In genomic region chr5:33579789-33580188, GRCh38 we compare ENCODE assay signal across 15 cellular contexts.
A peak's percentile ranks its signal among the peaks of the same experiment; 100 is the strongest.
DNase-seq lines count a peak whose midpoint lies in the region; ATAC-seq, FAIRE-seq and TF ChIP-seq lines count a peak whose summit lies in the region.
"Had no signal": no experiment of that assay in that cellular context is flagged by ENCODE, and none has a peak within 500 bp of the region (broad histone marks: within the 10 kb centered on the region; RNA-seq: fewer than 3 reads in every experiment).

No MANE protein-coding gene starts in this region.

- DNase-seq in HT-29 (ENCODE audit: low spot score) = peak; percentile 9
- DNase-seq in K562 (ENCODE audit: extremely low read depth in 1 of 4, low spot score in 3 of 4) = peak in 1 of 4 experiments; percentile 4
- no peak for DNase-seq in fibroblast of mammary gland (ENCODE audit: low read depth)
- DNase-seq in AML-193 (lab: John Stamatoyannopoulos, UW) = no peak
- DNase-seq in cerebellum (ENCODE audit: low spot score) = no peak
- DNase-seq in heart right ventricle = no peak
- DNase-seq: ACHN; CD4-positive, alpha-beta memory T cell; DMS153; DMS79; GDM1; HFFc6; Kasumi-1 had no signal

- TF ChIP-seq CTCF in C4-2B (conservative IDR thresholded peaks at IDR 0.05) (peak; percentile 24), K562 (IDR thresholded peaks at IDR 0.05 in 2 of 3, conservative IDR thresholded peaks at IDR 0.05 in 1 of 3; ENCODE audit: insufficient read depth in 2 of 3, low read depth in 1 of 3, low read length in 3 of 3) (no peak), fibroblast of mammary gland (conservative IDR thresholded peaks at IDR 0.05; ENCODE audit: control insufficient read depth, insufficient read depth, low read depth, low read length) (peak; percentile 1), heart right ventricle (IDR thresholded peaks at IDR 0.05) (no peak)

- TF ChIP-seq RAD21 in K562 (CRISPR knock-in tag; conservative IDR thresholded peaks at IDR 0.05 in 1 of 2, IDR thresholded peaks at IDR 0.05 in 1 of 2) = no peak

- H3K36me3 ChIP-seq in K562 (ENCODE audit: control insufficient read depth, insufficient read depth, low read length) (no peaks in the 10 kb centered on the region), heart right ventricle (no peaks in the 10 kb centered on the region)
- H3K36me3 ChIP-seq: HAP-1 had no signal

- H2AFZ ChIP-seq in K562 (ENCODE audit: low read depth, low read length) = no peak overlapping the region

- H3K27me3 ChIP-seq in K562 (ENCODE audit: control insufficient read depth in 2 of 2, insufficient read depth in 2 of 2, low read length in 2 of 2) (peaks cover 16 to 18% of the 10 kb centered on the region in 2 experiments), heart right ventricle (no peaks in the 10 kb centered on the region)

- CTCF ChIA-PET in K562 (lab: Yijun Ruan, JAX; ENCODE audit: low intra/inter-chr PET ratio) = no interaction called here

- no TSS peak for BruUV-seq in K562 (replicated peaks; lab: Mats Ljungman, UMichigan)

- ATAC-seq in K562 = peak; percentile 54; the same call in 2 of the 3 replicates
- ATAC-seq in heart right ventricle = no peak

- H3K27ac ChIP-seq in C4-2B = no peak overlapping the region
- no peak overlapping the region for H3K27ac ChIP-seq in K562 (ENCODE audit: extremely low read depth, low read depth, low read length)
- peak overlapping the region in 2 of 10 donors; percentile 10 to 21 for H3K27ac ChIP-seq in heart right ventricle

- no peak for TF ChIP-seq POLR2A in K562 (conservative IDR thresholded peaks at IDR 0.05)

- H3K4me2 ChIP-seq in K562 (ENCODE audit: insufficient read depth, low read length) = no peak overlapping the region

- H3K9me3 ChIP-seq in K562 (replicated peaks; ENCODE audit: control insufficient read depth, insufficient read depth, low read depth, low read length) (no peaks in the 10 kb centered on the region), heart right ventricle (no peaks in the 10 kb centered on the region)
- H3K9me3 ChIP-seq: HAP-1 had no signal

- H3K9me1 ChIP-seq in K562 (ENCODE audit: control insufficient read depth, insufficient read depth, low read length) = no peaks in the 10 kb centered on the region

- no peak for FAIRE-seq in K562 (lab: Jason Lieb, UNC)

- H3K4me3 ChIP-seq in K562 = no peak overlapping the region
- no peak overlapping the region for H3K4me3 ChIP-seq in fibroblast of mammary gland (ENCODE audit: control insufficient read depth, low read depth, low read length)
- H3K4me3 ChIP-seq in heart right ventricle = no peak overlapping the region
- H3K4me3 ChIP-seq: HAP-1 had no signal

- H3K4me1 ChIP-seq in K562 (replicated peaks in 1 of 2; ENCODE audit: control insufficient read depth in 2 of 2, insufficient read depth in 2 of 2, low read length in 2 of 2) (no peaks in the 10 kb centered on the region), heart right ventricle (peaks cover 0 to 11% (median 0%) of the 10 kb centered on the region in 9 donors)
- H3K4me1 ChIP-seq: HAP-1 had no signal

- 3% methylated on average over 2 of the region's 2 CpGs for WGBS in K562 (ENCODE audit: insufficient coverage, low coverage, missing lambda C conversion rate)
- WGBS in heart right ventricle, 2 donors = 96 to 98% methylated on average over 2 of the region's 2 CpGs

- no peak overlapping the region for H3K9ac ChIP-seq in K562 (ENCODE audit: insufficient read depth in 1 of 2, low read depth in 2 of 2, low read length in 2 of 2)

- no peak for TF ChIP-seq EP300 in K562 (IDR thresholded peaks at IDR 0.05; ENCODE audit: low read length)

- H3K79me2 ChIP-seq in K562 (ENCODE audit: control insufficient read depth, insufficient read depth, low read length) = no peaks in the 10 kb centered on the region

- intact Hi-C loops in K562 (cut with micrococcal nuclease) (no loop called here), heart right ventricle (cut with DNase I) (no loop called here)

- POLR2A ChIA-PET in K562 (lab: Yijun Ruan, JAX) = interaction anchor here (1.3 kb wide), 1 partner anchor 12 kb away, joined by 3 read pairs; no protein-coding TSS in a partner anchor

- in situ Hi-C loops in K562 (cut with MboI) = no loop called here

- no peaks in the 10 kb centered on the region for H4K20me1 ChIP-seq in K562 (replicated peaks; ENCODE audit: control insufficient read depth, insufficient read depth, low read length)

TF ChIP-seq in K562, 482 proteins besides CTCF, POLR2A, EP300 and RAD21:
- TF ChIP-seq NFRKB (IDR thresholded peaks at IDR 0.05; ENCODE audit: low read depth) (no peak), FOXJ2 (tag; IDR thresholded peaks at IDR 0.05) (no peak), ZNF12 (CRISPR knock-in tag; IDR thresholded peaks at IDR 0.05) (no peak)

Comparison
In these comparisons a context has a peak if more than half of its experiments do, and no peak if none do; other contexts are left out.
1. CTCF ChIP-seq: peak in C4-2B (single experiment) and fibroblast of mammary gland (single experiment); none in K562 (0 of 3) and heart right ventricle (0 of 9).